13 cellular contexts compared by ENCODE assay signal in genomic region chr1:167676205-167676915, GRCh38. TPM values are rescaled to one million over a fixed set of nuclear protein-coding genes. Genes with fewer than 3 reads are reported as not detected.
DNase-seq lines count a peak whose midpoint lies in the region; ATAC-seq and TF ChIP-seq lines count a peak whose summit lies in the region.
"Had no signal": no experiment of that assay in that cellular context is flagged by ENCODE, and none has a peak within 500 bp of the region (broad histone marks: within the 10 kb centered on the region; RNA-seq: fewer than 3 reads in every experiment).

No MANE protein-coding gene starts in this region.

- intact Hi-C loops in left lung (cut with DNase I), result no loop called here

- H3K4me3 ChIP-seq in KMS-11 (IDR thresholded peaks at IDR 0.05; ENCODE audit: insufficient read depth, low read depth, low read length) (peak overlapping the region; percentile 2), left lung (no peak overlapping the region), MM.1S (ENCODE audit: low read length) (no peak overlapping the region)

- H3K36me3 Mint-ChIP-seq in activated T-cell treated with anti-CD3 and anti-CD28 coated beads, Interleukin-2, amount 50 U/mL, for 72 hours (ENCODE audit: insufficient read depth in 2 of 2), result peaks cover 5 to 17% of the 10 kb centered on the region in 2 donors
- peaks cover 26 to 50% of the 10 kb centered on the region in 2 donors for H3K36me3 Mint-ChIP-seq in stimulated activated naive B cell treated with anti-CD40 and anti-IgM and Interleukin-4, amounts not matched to agents 10 μg/mL and 1 μg/mL and 100 μg/mL, for 72 hours

- H2AFZ ChIP-seq in KMS-11 (ENCODE audit: low read depth), result no peak overlapping the region
- no peak overlapping the region for H2AFZ ChIP-seq in MM.1S (ENCODE audit: low read length)

- no peaks in the 10 kb centered on the region for H3F3A ChIP-seq in MM.1S (ENCODE audit: insufficient read depth, low read length)

- no peak for TF ChIP-seq CTCF in KMS-11 (conservative IDR thresholded peaks at IDR 0.05; ENCODE audit: low read depth, low read length)
- TF ChIP-seq CTCF in left lung (IDR thresholded peaks at IDR 0.05), result no peak
- TF ChIP-seq CTCF in MM.1S (IDR thresholded peaks at IDR 0.05; ENCODE audit: low read length), result no peak

- no peaks in the 10 kb centered on the region for H3K9me2 ChIP-seq in MM.1S (replicated peaks; ENCODE audit: insufficient read depth, low read length)

- H3K9ac ChIP-seq in KMS-11 (no peak overlapping the region), MM.1S (ENCODE audit: low read length) (no peak overlapping the region)

- no peaks in the 10 kb centered on the region for H3K9me3 Mint-ChIP-seq in activated T-cell treated with anti-CD3 and anti-CD28 coated beads, Interleukin-2, amount 50 U/mL, for 72 hours
- no peaks in the 10 kb centered on the region for H3K9me3 Mint-ChIP-seq in stimulated activated naive B cell treated with anti-CD40 and anti-IgM and Interleukin-4, amounts not matched to agents 10 μg/mL and 1 μg/mL and 100 μg/mL, for 72 hours

- H3K4me1 ChIP-seq in KMS-11 (ENCODE audit: low read depth, poor library complexity, severe bottlenecking) (peaks cover 27% of the 10 kb centered on the region), left lung (peaks cover 0 to 29% of the 10 kb centered on the region in 2 donors), MM.1S (ENCODE audit: low read length) (no peaks in the 10 kb centered on the region)

- H3K27ac Mint-ChIP-seq in activated T-cell treated with anti-CD3 and anti-CD28 coated beads, Interleukin-2, amount 50 U/mL, for 72 hours, result peak overlapping the region; percentile 31
- peak overlapping the region; percentile 60 for H3K27ac Mint-ChIP-seq in stimulated activated naive B cell treated with anti-CD40 and anti-IgM and Interleukin-4, amounts not matched to agents 10 μg/mL and 1 μg/mL and 100 μg/mL, for 72 hours
- H3K27ac Mint-ChIP-seq: T-helper 17 cell had no signal

- H3K9me3 ChIP-seq in left lung (peaks cover 0 to 3% of the 10 kb centered on the region in 2 donors), MM.1S (replicated peaks; ENCODE audit: insufficient read depth, low read length) (no peaks in the 10 kb centered on the region)

- H3K4me3 Mint-ChIP-seq in activated T-cell treated with anti-CD3 and anti-CD28 coated beads, Interleukin-2, amount 50 U/mL, for 72 hours, result no peak overlapping the region
- peak overlapping the region; percentile 3 to 4 for H3K4me3 Mint-ChIP-seq in stimulated activated naive B cell treated with anti-CD40 and anti-IgM and Interleukin-4, amounts not matched to agents 10 μg/mL and 1 μg/mL and 100 μg/mL, for 72 hours
- H3K4me3 Mint-ChIP-seq: T-helper 17 cell had no signal

- no peaks in the 10 kb centered on the region for H3K27me3 Mint-ChIP-seq in activated T-cell treated with anti-CD3 and anti-CD28 coated beads, Interleukin-2, amount 50 U/mL, for 72 hours (ENCODE audit: low read depth)
- H3K27me3 Mint-ChIP-seq in stimulated activated naive B cell treated with anti-CD40 and anti-IgM and Interleukin-4, amounts not matched to agents 10 μg/mL and 1 μg/mL and 100 μg/mL, for 72 hours, result no peaks in the 10 kb centered on the region
- H3K27me3 Mint-ChIP-seq: T-helper 17 cell had no signal

- H3K79me2 ChIP-seq in KMS-11 (ENCODE audit: insufficient read depth, low read depth) (no peaks in the 10 kb centered on the region; the same call in 1 of the 2 replicates), MM.1S (ENCODE audit: low read length) (0 out of 2 replicates have a peak, but pooled peaks cover 4% of the 10 kb centered on the region)

- H3K36me3 ChIP-seq in KMS-11 (ENCODE audit: insufficient read depth), result peaks cover 9% of the 10 kb centered on the region; the same call in 1 of the 2 replicates
- peaks cover 0 to 4% of the 10 kb centered on the region in 2 donors for H3K36me3 ChIP-seq in left lung
- no peaks in the 10 kb centered on the region for H3K36me3 ChIP-seq in MM.1S (replicated peaks; ENCODE audit: insufficient read depth, low read length)

- peaks cover 54% of the 10 kb centered on the region for H3K4me1 Mint-ChIP-seq in activated T-cell treated with anti-CD3 and anti-CD28 coated beads, Interleukin-2, amount 50 U/mL, for 72 hours (ENCODE audit: low read depth)
- peaks cover 40 to 44% of the 10 kb centered on the region in 2 donors for H3K4me1 Mint-ChIP-seq in stimulated activated naive B cell treated with anti-CD40 and anti-IgM and Interleukin-4, amounts not matched to agents 10 μg/mL and 1 μg/mL and 100 μg/mL, for 72 hours

- H3K27ac ChIP-seq in KMS-11 (no peak overlapping the region), left lung (no peak overlapping the region), MM.1S (ENCODE audit: low read length) (no peak overlapping the region)
- H3K27ac ChIP-seq: C4-2B had no signal

- H4K20me1 ChIP-seq in KMS-11 (ENCODE audit: insufficient read depth), result no peaks in the 10 kb centered on the region
- no peaks in the 10 kb centered on the region for H4K20me1 ChIP-seq in MM.1S (ENCODE audit: insufficient read depth, low read length)

- DNase-seq in activated T-cell treated with anti-CD3 and anti-CD28 coated beads, Interleukin-2, amount 50 U/mL, for 72 hours, result no peak
- DNase-seq in activated T-cell treated with anti-CD3 and anti-CD28 coated beads, Interleukin-2, amount 50 U/mL, for 48 hours, result no peak
- no peak for DNase-seq in stimulated activated naive B cell treated with anti-CD40 and anti-IgM and Interleukin-4, amounts not matched to agents 10 μg/mL and 1 μg/mL and 100 μg/mL, for 72 hours
- no peak for DNase-seq in left lung
- no peak for DNase-seq in MM.1S
- DNase-seq in ACHN, result no peak
- DNase-seq: HCEC 1CT, head of caudate nucleus, NCI-H1417, T-helper 17 cell had no signal

- in situ Hi-C loops in ACHN (cut with HindIII; ENCODE audit: low pct_ligation_motif_present, low pct_unique_long_range_greater_than_20kb, low sequenced_read_pairs), result no loop called here

- H3K4me2 ChIP-seq in KMS-11 (peak overlapping the region; percentile 2; the same call in 1 of the 2 replicates), MM.1S (ENCODE audit: low read depth, low read length) (no peak overlapping the region)

- no peaks in the 10 kb centered on the region for H3K27me3 ChIP-seq in KMS-11 (ENCODE audit: insufficient read depth, low read depth)
- H3K27me3 ChIP-seq in left lung, result no peaks in the 10 kb centered on the region
- no peaks in the 10 kb centered on the region for H3K27me3 ChIP-seq in MM.1S (replicated peaks; ENCODE audit: insufficient read depth, low read length)

- peak in 1 of 2 donors; percentile 58 for ATAC-seq in activated T-cell treated with anti-CD3 and anti-CD28 coated beads, Interleukin-2, amount 50 U/mL, for 72 hours (replicated peaks in 1 of 2)
- ATAC-seq in GM21717 (IDR thresholded peaks at IDR 0.05; ENCODE audit: unreplicated experiment), result peak; percentile 61
- ATAC-seq in stimulated activated naive B cell treated with anti-CD40 and anti-IgM and Interleukin-4, amounts not matched to agents 10 μg/mL and 1 μg/mL and 100 μg/mL, for 72 hours (replicated peaks), result peak; percentile 23 to 30
- ATAC-seq in left lung, result no peak
- ATAC-seq: T-helper 17 cell had no signal

RNA-seq across cellular contexts. Expression of gene MPZL1, which starts 45.4 kb away (rescaled TPM):
- 10 to 100 TPM; 17.2 to 20.9 TPM for total RNA-seq in activated T-cell treated with anti-CD3 and anti-CD28 coated beads, Interleukin-2, amount 50 U/mL, for 72 hours
- total RNA-seq in left lung, result 100 to 1,000 TPM; 135 to 148 TPM

RNA-seq across cellular contexts. Expression of gene RCSD1, which starts 46.3 kb away (rescaled TPM):
- total RNA-seq in activated T-cell treated with anti-CD3 and anti-CD28 coated beads, Interleukin-2, amount 50 U/mL, for 72 hours, result 10 to 100 TPM; 62.0 to 69.5 TPM
- 10 to 100 TPM; 12.2 to 21.5 TPM for total RNA-seq in left lung

Comparison
In these comparisons a context has a peak if more than half of its experiments do, and no peak if none do; other contexts are left out.
1. H3K4me3 Mint-ChIP-seq: peak in stimulated activated naive B cell treated with anti-CD40 and anti-IgM and Interleukin-4, amounts not matched to agents 10 μg/mL and 1 μg/mL and 100 μg/mL, for 72 hours (2 of 2); none in activated T-cell treated with anti-CD3 and anti-CD28 coated beads, Interleukin-2, amount 50 U/mL, for 72 hours (0 of 2).
2. RNA of gene MPZL1, which starts 45.4 kb away (total RNA-seq): 135 to 148 TPM in left lung; 17.2 to 20.9 TPM in activated T-cell treated with anti-CD3 and anti-CD28 coated beads, Interleukin-2, amount 50 U/mL, for 72 hours; every median in the first group is over 4 times any median in the second.